In the genomic region with DNA sequence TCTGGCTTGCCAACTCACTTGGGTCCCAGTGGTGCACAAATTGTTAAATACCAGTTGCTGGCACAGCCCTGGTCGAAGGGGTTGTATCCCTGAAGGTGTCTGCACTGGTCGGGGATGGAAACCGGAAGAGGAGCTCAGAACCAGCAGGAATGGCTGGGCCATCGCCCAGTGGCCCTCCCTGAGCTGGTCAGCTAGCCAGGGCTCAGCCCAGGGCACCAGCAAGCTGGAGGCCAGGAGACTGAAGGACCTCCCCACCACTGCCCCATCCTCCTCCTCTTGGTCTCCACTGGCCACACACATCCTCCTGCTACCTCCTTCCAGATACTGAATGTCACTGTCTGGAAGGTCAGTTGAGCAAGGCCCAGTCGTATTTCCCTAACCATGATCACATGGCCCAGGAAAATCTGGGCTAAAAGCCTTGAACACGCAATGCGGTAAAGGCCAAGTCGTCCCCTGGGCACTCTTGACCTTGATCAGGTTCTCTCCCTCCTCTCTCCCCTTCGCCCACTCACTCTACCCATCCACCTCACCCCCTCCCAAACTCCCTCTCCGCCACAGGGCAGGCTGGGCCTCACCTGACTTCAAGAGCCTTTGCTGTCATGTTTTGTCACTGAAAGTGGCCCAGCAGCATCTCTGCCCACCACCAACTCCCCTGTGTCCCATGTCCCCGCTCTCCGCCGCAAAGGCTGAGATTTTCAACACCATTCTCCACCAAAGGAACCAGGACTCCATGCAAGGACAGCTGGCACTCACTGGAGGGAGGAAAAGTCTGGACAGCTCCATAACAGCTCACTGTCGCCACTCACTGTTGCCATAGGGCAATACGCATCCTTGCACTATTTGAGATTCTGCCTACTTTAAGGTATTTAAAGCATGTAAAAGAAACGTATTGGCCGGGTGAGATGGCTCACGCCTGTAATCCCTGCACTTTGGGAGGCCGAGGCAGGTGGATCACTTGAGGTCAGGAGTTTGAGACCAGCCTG, we compare ENCODE assay signal across 12 cellular contexts. TPM values are rescaled to one million over a fixed set of nuclear protein-coding genes. Genes with fewer than 3 reads are reported as not detected.
DNase-seq lines count a peak whose midpoint lies in the region; ATAC-seq, FAIRE-seq and TF ChIP-seq lines count a peak whose summit lies in the region.
"Had no signal": no experiment of that assay in that cellular context is flagged by ENCODE, and none has a peak within 500 bp of the region (broad histone marks: within the 10 kb centered on the region; RNA-seq: fewer than 3 reads in every experiment).

No MANE protein-coding gene starts in this region.

- dilution Hi-C loops in keratinocyte (cut with MboI; ENCODE audit: extremely low pct_ligation_motif_present, low sequenced_read_pairs): no loop called here

- no peaks in the 10 kb centered on the region for H3K4me1 ChIP-seq in keratinocyte (ENCODE audit: control insufficient read depth, extremely low read depth, insufficient read depth, low read length)
- H3K4me1 ChIP-seq in naive thymus-derived CD4-positive, alpha-beta T cell (ENCODE audit: control insufficient read depth in 2 of 2, insufficient read depth in 2 of 2, low read length in 2 of 2): peaks cover 0 to 13% of the 10 kb centered on the region in 2 donors

- H3K9me3 ChIP-seq in keratinocyte (ENCODE audit: control insufficient read depth, low read depth, low read length): no peaks in the 10 kb centered on the region
- H3K9me3 ChIP-seq in naive thymus-derived CD4-positive, alpha-beta T cell (ENCODE audit: control insufficient read depth in 2 of 3, low read length in 3 of 3): no peaks in the 10 kb centered on the region

- no peaks in the 10 kb centered on the region for H4K20me1 ChIP-seq in keratinocyte (ENCODE audit: control insufficient read depth, extremely low read depth, insufficient read depth, low read length)

- intact Hi-C loops in naive thymus-derived CD4-positive, alpha-beta T cell (cut with micrococcal nuclease): loop anchor here in 1 of 2 donors (10.0 kb wide), 1 partner anchor 344 kb away; no protein-coding TSS in a partner anchor

- FAIRE-seq in keratinocyte (lab: Jason Lieb, UNC): no peak

- DNase-seq in AG10803 (ENCODE audit: low read depth) (no peak), HCEC 1CT (peak; percentile 20), keratinocyte (ENCODE audit: low read depth, low spot score) (no peak)
- DNase-seq in activated CD4-positive, alpha-beta memory T cell treated with anti-CD3 and anti-CD28 coated beads, Interleukin-2, amount 10 ng/mL, durations not matched to agents 7 days and 5 days: no peak
- DNase-seq in naive thymus-derived CD4-positive, alpha-beta T cell: no peak
- no peak for DNase-seq in stimulated activated naive CD8-positive, alpha-beta T cell treated with anti-CD3 and anti-CD28 coated beads, Interleukin-15, Interleukin-2, amounts not matched to agents 100 U/mL and 50 U/mL, for 24 hours
- DNase-seq: activated naive CD8-positive, alpha-beta T cell treated with anti-CD3 and anti-CD28 coated beads for 36 hours; NCI-H526 had no signal

- H3K36me3 Mint-ChIP-seq in activated CD4-positive, alpha-beta memory T cell treated with anti-CD3 and anti-CD28 coated beads, Interleukin-2, amount 10 ng/mL, durations not matched to agents 7 days and 5 days (ENCODE audit: low read depth): no peaks in the 10 kb centered on the region
- H3K36me3 Mint-ChIP-seq in naive thymus-derived CD4-positive, alpha-beta T cell: no peaks in the 10 kb centered on the region
- H3K36me3 Mint-ChIP-seq: activated naive CD8-positive, alpha-beta T cell treated with anti-CD3 and anti-CD28 coated beads for 36 hours had no signal

- no peak overlapping the region for H3K9ac ChIP-seq in keratinocyte (ENCODE audit: control insufficient read depth, extremely low read depth, insufficient read depth, low read length)

- no peaks in the 10 kb centered on the region for H3K36me3 ChIP-seq in keratinocyte (ENCODE audit: control insufficient read depth in 2 of 2, extremely low read depth in 1 of 2, insufficient read depth in 2 of 2, low read length in 2 of 2)
- no peaks in the 10 kb centered on the region for H3K36me3 ChIP-seq in naive thymus-derived CD4-positive, alpha-beta T cell (ENCODE audit: control insufficient read depth in 2 of 3, insufficient read depth in 3 of 3, low read length in 3 of 3)

- H3K4me1 Mint-ChIP-seq in activated CD4-positive, alpha-beta memory T cell treated with anti-CD3 and anti-CD28 coated beads, Interleukin-2, amount 10 ng/mL, durations not matched to agents 7 days and 5 days: peaks cover 32% of the 10 kb centered on the region
- H3K4me1 Mint-ChIP-seq in naive thymus-derived CD4-positive, alpha-beta T cell: peaks cover 0 to 15% (median 0%) of the 10 kb centered on the region in 7 donors

- CTCF ChIA-PET in activated CD4-positive, alpha-beta memory T cell treated with anti-CD3 and anti-CD28 coated beads, Interleukin-2, amount 10 ng/mL, durations not matched to agents 7 days and 5 days (lab: Charles Lee): interaction anchor here (1.2 to 9.5 kb wide), 3 partner anchors 121 to 127 kb away, joined by 3 to 167 read pairs (median 8); no protein-coding TSS in a partner anchor
- CTCF ChIA-PET in naive thymus-derived CD4-positive, alpha-beta T cell (lab: Charles Lee): interaction anchor here (1.2 to 19.6 kb wide), 2 partner anchors 113 to 125 kb away, joined by 3 to 209 read pairs; no protein-coding TSS in a partner anchor

- H3K9me1 ChIP-seq in keratinocyte (ENCODE audit: control insufficient read depth, extremely low read depth, insufficient read depth, low read length): no peaks in the 10 kb centered on the region

- peak; percentile 34; the same call in 2 of the 3 replicates for ATAC-seq in SK-N-SH treated with all-trans-retinoic acid at 6 μM for 48 hours
- ATAC-seq in naive thymus-derived CD4-positive, alpha-beta T cell: no peak
- no peak for ATAC-seq in stimulated activated naive CD8-positive, alpha-beta T cell treated with anti-CD3 and anti-CD28 coated beads, Interleukin-15, Interleukin-2, amounts not matched to agents 100 U/mL and 50 U/mL, for 24 hours
- no peak for ATAC-seq in GM21619 (IDR thresholded peaks at IDR 0.05; ENCODE audit: unreplicated experiment)

- H2AFZ ChIP-seq in keratinocyte (ENCODE audit: control insufficient read depth, low read length): no peak overlapping the region

- H3K27ac ChIP-seq in keratinocyte (ENCODE audit: control insufficient read depth, insufficient read depth, low read length): no peak overlapping the region
- no peak overlapping the region for H3K27ac ChIP-seq in naive thymus-derived CD4-positive, alpha-beta T cell (ENCODE audit: low read depth, low read length)

- H3K4me3 ChIP-seq in AG10803 (ENCODE audit: low read length) (no peak overlapping the region), keratinocyte (ENCODE audit: control insufficient read depth in 2 of 3, extremely low read depth in 1 of 3, insufficient read depth in 2 of 3, low read depth in 1 of 3, low read length in 3 of 3) (no peak overlapping the region)
- no peak overlapping the region for H3K4me3 ChIP-seq in naive thymus-derived CD4-positive, alpha-beta T cell (ENCODE audit: low read length)

- H3K9me3 Mint-ChIP-seq in activated CD4-positive, alpha-beta memory T cell treated with anti-CD3 and anti-CD28 coated beads, Interleukin-2, amount 10 ng/mL, durations not matched to agents 7 days and 5 days: no peaks in the 10 kb centered on the region
- no peaks in the 10 kb centered on the region for H3K9me3 Mint-ChIP-seq in naive thymus-derived CD4-positive, alpha-beta T cell
- H3K9me3 Mint-ChIP-seq: activated naive CD8-positive, alpha-beta T cell treated with anti-CD3 and anti-CD28 coated beads for 36 hours had no signal

- no peak overlapping the region for H3K27ac Mint-ChIP-seq in activated CD4-positive, alpha-beta memory T cell treated with anti-CD3 and anti-CD28 coated beads, Interleukin-2, amount 10 ng/mL, durations not matched to agents 7 days and 5 days
- peak overlapping the region in 1 of 9 donors; percentile 23 for H3K27ac Mint-ChIP-seq in naive thymus-derived CD4-positive, alpha-beta T cell
- H3K27ac Mint-ChIP-seq: activated naive CD8-positive, alpha-beta T cell treated with anti-CD3 and anti-CD28 coated beads for 36 hours had no signal

- peak; percentile 15; the same call in 1 of the 2 replicates for TF ChIP-seq CTCF in AG10803 (conservative IDR thresholded peaks at IDR 0.05; ENCODE audit: low read length)
- peak in 2 of 3 experiments; percentile 33 to 35 for TF ChIP-seq CTCF in keratinocyte (optimal IDR thresholded peaks at IDR 0.05 in 1 of 3, IDR thresholded peaks at IDR 0.05 in 1 of 3, conservative IDR thresholded peaks at IDR 0.05 in 1 of 3; ENCODE audit: extremely low read depth in 1 of 3, insufficient read depth in 2 of 3, low read length in 3 of 3)

- H3K79me2 ChIP-seq in keratinocyte (ENCODE audit: control insufficient read depth, insufficient read depth, low read length): no peaks in the 10 kb centered on the region

- H3K4me3 Mint-ChIP-seq in activated CD4-positive, alpha-beta memory T cell treated with anti-CD3 and anti-CD28 coated beads, Interleukin-2, amount 10 ng/mL, durations not matched to agents 7 days and 5 days: no peak overlapping the region
- no peak overlapping the region for H3K4me3 Mint-ChIP-seq in naive thymus-derived CD4-positive, alpha-beta T cell
- H3K4me3 Mint-ChIP-seq: activated naive CD8-positive, alpha-beta T cell treated with anti-CD3 and anti-CD28 coated beads for 36 hours had no signal

- POLR2A ChIA-PET in activated CD4-positive, alpha-beta memory T cell treated with anti-CD3 and anti-CD28 coated beads, Interleukin-2, amount 10 ng/mL, durations not matched to agents 7 days and 5 days (lab: Charles Lee): interaction anchor here (1.4 to 9.4 kb wide), 2 partner anchors 20 to 124 kb away, joined by 4 to 158 read pairs; a partner anchor contains a TSS
- POLR2A ChIA-PET in naive thymus-derived CD4-positive, alpha-beta T cell (lab: Charles Lee): interaction anchor here (2.3 kb wide), 1 partner anchor 127 kb away, joined by 7 read pairs; no protein-coding TSS in a partner anchor

- peaks cover 3% of the 10 kb centered on the region for H3K27me3 ChIP-seq in keratinocyte (ENCODE audit: control insufficient read depth, extremely low read depth, insufficient read depth, low read length)
- no peaks in the 10 kb centered on the region for H3K27me3 ChIP-seq in naive thymus-derived CD4-positive, alpha-beta T cell (ENCODE audit: control insufficient read depth in 2 of 2, insufficient read depth in 2 of 2, low read length in 2 of 2)

- peaks cover 11% of the 10 kb centered on the region for H3K27me3 Mint-ChIP-seq in activated CD4-positive, alpha-beta memory T cell treated with anti-CD3 and anti-CD28 coated beads, Interleukin-2, amount 10 ng/mL, durations not matched to agents 7 days and 5 days
- peaks cover 0 to 14% (median 0%) of the 10 kb centered on the region in 5 donors for H3K27me3 Mint-ChIP-seq in naive thymus-derived CD4-positive, alpha-beta T cell

- no peak overlapping the region for H3K4me2 ChIP-seq in keratinocyte (ENCODE audit: control insufficient read depth, extremely low read depth, insufficient read depth, low read depth, low read length)

RNA-seq across cellular contexts. Expression of a gene that starts 12.1 kb away (rescaled TPM):
- not detected in 3 replicates for polyA plus RNA-seq in keratinocyte
- not detected for polyA plus RNA-seq in keratinocyte (2011; ENCODE audit: low read depth)
- polyA plus RNA-seq in keratinocyte (2011; cell fraction: cytosol; rRNA removed): not detected in 2 replicates
- polyA plus RNA-seq in keratinocyte (2011; cell fraction: nucleus; rRNA removed): not detected in 2 replicates
- polyA plus RNA-seq in keratinocyte (2012; ENCODE audit: low replicate concordance): not detected in 2 replicates
- polyA minus RNA-seq in keratinocyte: not detected in 3 replicates
- polyA minus RNA-seq in keratinocyte (2011; cell fraction: cytosol; rRNA and poly(A)+ RNA removed): not detected
- 0.93 TPM in 1 of 2 replicates, not detected in the other for polyA minus RNA-seq in keratinocyte (2011; cell fraction: nucleus; rRNA and poly(A)+ RNA removed)
- under 1 TPM in 1 of 2 experiments, not detected in 1; 0.63 TPM for total RNA-seq in activated CD4-positive, alpha-beta memory T cell treated with anti-CD3 and anti-CD28 coated beads, Interleukin-2, amount 10 ng/mL, durations not matched to agents 7 days and 5 days
- under 1 TPM in 1 of 5 experiments, not detected in 4; 0.58 TPM for total RNA-seq in naive thymus-derived CD4-positive, alpha-beta T cell
- polyA plus RNA-seq in naive thymus-derived CD4-positive, alpha-beta T cell: not detected
- total RNA-seq: activated naive CD8-positive, alpha-beta T cell treated with anti-CD3 and anti-CD28 coated beads for 36 hours; HT1080; urinary bladder had no signal
- polyA plus RNA-seq: urinary bladder had no signal

RNA-seq across cellular contexts. Expression of a gene that starts 17.3 kb away (rescaled TPM):
- polyA plus RNA-seq in keratinocyte: not detected in 3 replicates
- not detected for polyA plus RNA-seq in keratinocyte (2011; ENCODE audit: low read depth)
- polyA plus RNA-seq in keratinocyte (2011; cell fraction: cytosol; rRNA removed): not detected in 2 replicates
- not detected in 2 replicates for polyA plus RNA-seq in keratinocyte (2011; cell fraction: nucleus; rRNA removed)
- polyA plus RNA-seq in keratinocyte (2012; ENCODE audit: low replicate concordance): 4.2 and 7.6 TPM in 2 replicates
- polyA minus RNA-seq in keratinocyte: not detected in 3 replicates
- not detected for polyA minus RNA-seq in keratinocyte (2011; cell fraction: cytosol; rRNA and poly(A)+ RNA removed)
- not detected in 2 replicates for polyA minus RNA-seq in keratinocyte (2011; cell fraction: nucleus; rRNA and poly(A)+ RNA removed)
- total RNA-seq in activated CD4-positive, alpha-beta memory T cell treated with anti-CD3 and anti-CD28 coated beads, Interleukin-2, amount 10 ng/mL, durations not matched to agents 7 days and 5 days: not detected
- not detected for total RNA-seq in naive thymus-derived CD4-positive, alpha-beta T cell
- 1 to 10 TPM in 1 of 2 donors, under 1 TPM in 1; 0.39 to 1.4 TPM for polyA plus RNA-seq in naive thymus-derived CD4-positive, alpha-beta T cell
- total RNA-seq: activated naive CD8-positive, alpha-beta T cell treated with anti-CD3 and anti-CD28 coated beads for 36 hours; HT1080; urinary bladder had no signal
